ENCODE assay signal across 15 cellular contexts in genomic region chr20:8432435-8433148, GRCh38.
DNase-seq lines count a peak whose midpoint lies in the region; ATAC-seq lines count a peak whose summit lies in the region.
"Had no signal": no experiment of that assay in that cellular context is flagged by ENCODE, and none has a peak within 500 bp of the region (broad histone marks: within the 10 kb centered on the region; RNA-seq: fewer than 3 reads in every experiment).

No MANE protein-coding gene starts in this region.

- H4K91ac ChIP-seq in neuronal stem cell (ENCODE audit: low read depth, low read length, poor library complexity), result no peak overlapping the region

- no CpG with 5 or more reads among the region's 7 CpGs for WGBS in neuronal stem cell (ENCODE audit: extremely low coverage in 2 of 2, insufficient read length in 2 of 2, insufficient replicate concordance in 1 of 2), 2 donors

- no peaks in the 10 kb centered on the region for H3K27me3 ChIP-seq in neuronal stem cell (ENCODE audit: control insufficient read depth in 3 of 3, insufficient read depth in 3 of 3, low read depth in 1 of 3, low read length in 3 of 3)

- H2BK5ac ChIP-seq in neuronal stem cell (ENCODE audit: low read length), result no peak overlapping the region

- H3K4me1 ChIP-seq in neuronal stem cell (ENCODE audit: control insufficient read depth in 2 of 2, insufficient read depth in 1 of 2, low read depth in 1 of 2, low read length in 2 of 2), result peaks cover 2 to 5% of the 10 kb centered on the region in 2 donors

- H3K9me3 ChIP-seq in neuronal stem cell (replicated peaks in 1 of 2; ENCODE audit: control insufficient read depth in 2 of 2, insufficient read depth in 1 of 2, low read depth in 1 of 2, low read length in 2 of 2), result no peaks in the 10 kb centered on the region

- no peak overlapping the region for H3K14ac ChIP-seq in neuronal stem cell (ENCODE audit: low read length)

- no peak overlapping the region for H3K9ac ChIP-seq in neuronal stem cell (ENCODE audit: low read depth, low read length, poor library complexity)

- no peak for ATAC-seq in GM19397 (IDR thresholded peaks at IDR 0.05; ENCODE audit: unreplicated experiment)
- no peak for ATAC-seq in HG02678 (IDR thresholded peaks at IDR 0.05; ENCODE audit: unreplicated experiment)
- ATAC-seq: esophagus mucosa; stimulated activated effector memory CD8-positive, alpha-beta T cell treated with anti-CD3 and anti-CD28 coated beads, Interleukin-12 subunit alpha, Interleukin-12 subunit beta, amount 100 ng/mL, for 72 hours had no signal

- H3K4me3 ChIP-seq in neuronal stem cell (ENCODE audit: low read length in 2 of 2), result no peak overlapping the region
- H3K4me3 ChIP-seq: SK-N-MC had no signal

- no peak overlapping the region for H3K18ac ChIP-seq in neuronal stem cell (ENCODE audit: low read length)

- H3K36me3 ChIP-seq in neuronal stem cell (replicated peaks in 1 of 2; ENCODE audit: control insufficient read depth in 2 of 2, insufficient read depth in 2 of 2, low read length in 2 of 2), result no peaks in the 10 kb centered on the region

- DNase-seq in ELF-1 (ENCODE audit: low read depth, low spot score) (peak; percentile 8), NCI-H69 (lab: John Stamatoyannopoulos, UW) (peak; percentile 65), glomerular visceral epithelial cell (ENCODE audit: extremely low spot score) (peak; percentile 45), neuronal stem cell (ENCODE audit: low spot score) (no peak), superior temporal gyrus (ENCODE audit: extremely low spot score) (no peak), KBM-7 (no peak)
- DNase-seq: midbrain; NCI-H187 treated with DMSO at 0.1 percent for 48 hours; stimulated activated CD4-positive, alpha-beta T cell treated with anti-CD3 and anti-CD28 coated beads, Interleukin-4, amount 100 ng/mL, for 24 hours had no signal

- H2BK12ac ChIP-seq in neuronal stem cell (ENCODE audit: low read length), result no peak overlapping the region

- no peak overlapping the region for H3K4me2 ChIP-seq in neuronal stem cell (ENCODE audit: insufficient read depth, low read length, poor library complexity, severe bottlenecking)

- no peak overlapping the region for H3K27ac ChIP-seq in neuronal stem cell (replicated peaks; ENCODE audit: low read length)
- H3K27ac ChIP-seq: SK-N-MC, VCaP had no signal

- no peak overlapping the region for H3K23ac ChIP-seq in neuronal stem cell (ENCODE audit: low read depth, low read length, poor library complexity)

- H2BK120ac ChIP-seq in neuronal stem cell (ENCODE audit: low read depth, low read length), result no peak overlapping the region

- H2AFZ ChIP-seq in neuronal stem cell (ENCODE audit: low read length), result peak overlapping the region; percentile 64

- H2BK15ac ChIP-seq in neuronal stem cell (ENCODE audit: low read length), result no peak overlapping the region

- in situ Hi-C loops in KBM-7 (cut with MboI; ENCODE audit: low pct_unique_long_range_greater_than_20kb, low sequenced_read_pairs), result no loop called here

- no peaks in the 10 kb centered on the region for H3K79me1 ChIP-seq in neuronal stem cell (ENCODE audit: low read depth, low read length)

- no peak overlapping the region for H2AK5ac ChIP-seq in neuronal stem cell (ENCODE audit: low read depth, low read length)

- H3K4ac ChIP-seq in neuronal stem cell (ENCODE audit: low read length), result no peak overlapping the region

- no peak overlapping the region for H4K8ac ChIP-seq in neuronal stem cell (ENCODE audit: low read depth, low read length)

Comparison
In these comparisons a context has a peak if more than half of its experiments do, and no peak if none do; other contexts are left out.
1. DNase-seq: peak in ELF-1 (single experiment), NCI-H69 (single experiment) and glomerular visceral epithelial cell (single experiment); none in neuronal stem cell (single experiment), superior temporal gyrus (single experiment) and KBM-7 (single experiment).